ENCODE assay signal across 24 cellular contexts in the genomic region with DNA sequence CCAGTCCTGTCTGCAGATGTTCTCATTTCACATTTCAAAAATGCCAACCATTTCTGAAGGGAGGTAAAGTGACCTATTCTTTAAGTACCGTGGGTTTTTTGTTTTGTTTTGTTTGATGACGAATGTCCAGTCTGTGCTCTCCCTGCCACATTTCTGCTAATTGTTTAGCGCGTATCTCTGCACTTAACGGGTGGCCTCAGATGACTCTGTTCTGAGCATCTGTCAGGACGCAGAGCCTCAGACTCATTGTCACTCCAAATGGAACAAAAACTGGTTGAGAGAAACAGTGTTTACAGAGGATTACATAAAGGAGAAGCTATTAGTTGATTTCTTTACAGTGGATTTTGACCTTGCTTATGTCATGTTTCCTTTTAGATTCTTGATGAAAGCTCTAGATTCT. TPM values are rescaled to one million over a fixed set of nuclear protein-coding genes. Genes with fewer than 3 reads are reported as not detected.
DNase-seq lines count a peak whose midpoint lies in the region; ATAC-seq lines count a peak whose summit lies in the region.
"Had no signal": no experiment of that assay in that cellular context is flagged by ENCODE, and none has a peak within 500 bp of the region (broad histone marks: within the 10 kb centered on the region; RNA-seq: fewer than 3 reads in every experiment).

No MANE protein-coding gene starts in this region.

- H3K9me3 ChIP-seq in SJCRH30 (replicated peaks), result no peaks in the 10 kb centered on the region
- H3K9me3 ChIP-seq: adrenal gland, heart right ventricle had no signal

- peaks cover 7% of the 10 kb centered on the region; the same call in 1 of the 2 replicates for H3K4me1 ChIP-seq in SJCRH30
- H3K4me1 ChIP-seq: adrenal gland, heart right ventricle had no signal

- H3K9me3 Mint-ChIP-seq in activated naive CD8-positive, alpha-beta T cell (ENCODE audit: low read depth), result no peaks in the 10 kb centered on the region
- H3K9me3 Mint-ChIP-seq in activated naive CD8-positive, alpha-beta T cell treated with anti-CD3 and anti-CD28 coated beads for 36 hours, result no peaks in the 10 kb centered on the region
- H3K9me3 Mint-ChIP-seq in stimulated activated memory B cell treated with anti-CD40 and anti-IgM and Interleukin-4, amounts not matched to agents 10 μg/mL and 1 μg/mL and 100 μg/mL, for 72 hours, result no peaks in the 10 kb centered on the region
- H3K9me3 Mint-ChIP-seq in effector memory CD8-positive, alpha-beta T cell, result no peaks in the 10 kb centered on the region
- H3K9me3 Mint-ChIP-seq: activated CD4-positive, alpha-beta T cell treated with anti-CD3 and anti-CD28 coated beads, Interleukin-2, amount 10 ng/mL, durations not matched to agents 7 days and 5 days; activated T-helper 17 cell treated with anti-CD3 and anti-CD28 coated beads, Interleukin-2, amount 50 U/mL, for 72 hours; brain; CD4-positive, alpha-beta memory T cell; GM23338; HFFc6; type B pancreatic cell had no signal

- H3K27ac ChIP-seq in SJCRH30, result no peak overlapping the region
- H3K27ac ChIP-seq: adrenal gland, heart right ventricle had no signal

- peak overlapping the region; percentile 47 for H3K27ac Mint-ChIP-seq in activated naive CD8-positive, alpha-beta T cell
- H3K27ac Mint-ChIP-seq in activated naive CD8-positive, alpha-beta T cell treated with anti-CD3 and anti-CD28 coated beads for 36 hours, result no peak overlapping the region
- peak overlapping the region; percentile 15 for H3K27ac Mint-ChIP-seq in stimulated activated memory B cell treated with anti-CD40 and anti-IgM and Interleukin-4, amounts not matched to agents 10 μg/mL and 1 μg/mL and 100 μg/mL, for 72 hours
- H3K27ac Mint-ChIP-seq in effector memory CD8-positive, alpha-beta T cell, result no peak overlapping the region
- H3K27ac Mint-ChIP-seq: activated CD4-positive, alpha-beta T cell treated with anti-CD3 and anti-CD28 coated beads, Interleukin-2, amount 10 ng/mL, durations not matched to agents 7 days and 5 days; GM23338; HFFc6; type B pancreatic cell had no signal

- H3K27me3 ChIP-seq in SJCRH30, result no peaks in the 10 kb centered on the region
- H3K27me3 ChIP-seq: adrenal gland, heart right ventricle had no signal

- DNase-seq in DMS153 (lab: John Stamatoyannopoulos, UW), result peak; percentile 22
- DNase-seq in DMS153 treated with DMSO at 0.1 percent for 48 hours (lab: John Stamatoyannopoulos, UW; ENCODE audit: unreplicated experiment), result no peak
- DNase-seq in activated naive CD8-positive, alpha-beta T cell treated with anti-CD3 and anti-CD28 coated beads for 36 hours, result no peak
- peak; percentile 6 to 18 for DNase-seq in SJCRH30
- DNase-seq in effector memory CD8-positive, alpha-beta T cell, result no peak
- DNase-seq: 8988T; activated CD4-positive, alpha-beta T cell treated with anti-CD3 and anti-CD28 coated beads, Interleukin-2, amount 10 ng/mL, durations not matched to agents 7 days and 5 days; CD4-positive, alpha-beta memory T cell; heart right ventricle; HFFc6; left colon; mesenchymal stem cell; NCI-H1930; NCI-H510A treated with DMSO at 0.1 percent for 48 hours; T-helper 9 cell had no signal

- peaks cover 3% of the 10 kb centered on the region for H3K4me1 Mint-ChIP-seq in activated naive CD8-positive, alpha-beta T cell (ENCODE audit: low read depth)
- no peaks in the 10 kb centered on the region for H3K4me1 Mint-ChIP-seq in activated naive CD8-positive, alpha-beta T cell treated with anti-CD3 and anti-CD28 coated beads for 36 hours
- no peaks in the 10 kb centered on the region for H3K4me1 Mint-ChIP-seq in stimulated activated memory B cell treated with anti-CD40 and anti-IgM and Interleukin-4, amounts not matched to agents 10 μg/mL and 1 μg/mL and 100 μg/mL, for 72 hours
- H3K4me1 Mint-ChIP-seq in effector memory CD8-positive, alpha-beta T cell (ENCODE audit: low read depth in 2 of 2), result peaks cover 7 to 18% of the 10 kb centered on the region in 2 donors
- H3K4me1 Mint-ChIP-seq: activated T-helper 17 cell treated with anti-CD3 and anti-CD28 coated beads, Interleukin-2, amount 50 U/mL, for 72 hours; brain; GM23338 had no signal

- no peaks in the 10 kb centered on the region for H3K27me3 Mint-ChIP-seq in activated naive CD8-positive, alpha-beta T cell
- no peaks in the 10 kb centered on the region for H3K27me3 Mint-ChIP-seq in activated naive CD8-positive, alpha-beta T cell treated with anti-CD3 and anti-CD28 coated beads for 36 hours
- no peaks in the 10 kb centered on the region for H3K27me3 Mint-ChIP-seq in stimulated activated memory B cell treated with anti-CD40 and anti-IgM and Interleukin-4, amounts not matched to agents 10 μg/mL and 1 μg/mL and 100 μg/mL, for 72 hours
- H3K27me3 Mint-ChIP-seq in effector memory CD8-positive, alpha-beta T cell, result no peaks in the 10 kb centered on the region
- H3K27me3 Mint-ChIP-seq: activated CD4-positive, alpha-beta T cell treated with anti-CD3 and anti-CD28 coated beads, Interleukin-2, amount 10 ng/mL, durations not matched to agents 7 days and 5 days; activated T-helper 17 cell treated with anti-CD3 and anti-CD28 coated beads, Interleukin-2, amount 50 U/mL, for 72 hours; brain; CD4-positive, alpha-beta memory T cell; type B pancreatic cell had no signal

- H3K36me3 Mint-ChIP-seq in activated naive CD8-positive, alpha-beta T cell, result peaks cover 3% of the 10 kb centered on the region
- H3K36me3 Mint-ChIP-seq in activated naive CD8-positive, alpha-beta T cell treated with anti-CD3 and anti-CD28 coated beads for 36 hours, result peaks cover 6% of the 10 kb centered on the region
- H3K36me3 Mint-ChIP-seq in stimulated activated memory B cell treated with anti-CD40 and anti-IgM and Interleukin-4, amounts not matched to agents 10 μg/mL and 1 μg/mL and 100 μg/mL, for 72 hours, result peaks cover 31% of the 10 kb centered on the region
- H3K36me3 Mint-ChIP-seq in effector memory CD8-positive, alpha-beta T cell (ENCODE audit: insufficient read depth), result peaks cover 89% of the 10 kb centered on the region

- no peak for ATAC-seq in stimulated activated memory B cell treated with anti-CD40 and anti-IgM and Interleukin-4, amounts not matched to agents 10 μg/mL and 1 μg/mL and 100 μg/mL, for 72 hours
- ATAC-seq in effector memory CD8-positive, alpha-beta T cell (replicated peaks), result no peak
- no peak for ATAC-seq in HG03196 (IDR thresholded peaks at IDR 0.05; ENCODE audit: unreplicated experiment)
- ATAC-seq: activated T-helper 17 cell treated with anti-CD3 and anti-CD28 coated beads, Interleukin-2, amount 50 U/mL, for 72 hours; GM23338; K562; left colon had no signal

- H3K36me3 ChIP-seq in SJCRH30, result peaks cover 65% of the 10 kb centered on the region

- H3K4me3 Mint-ChIP-seq in activated naive CD8-positive, alpha-beta T cell, result no peak overlapping the region
- no peak overlapping the region for H3K4me3 Mint-ChIP-seq in activated naive CD8-positive, alpha-beta T cell treated with anti-CD3 and anti-CD28 coated beads for 36 hours
- H3K4me3 Mint-ChIP-seq in stimulated activated memory B cell treated with anti-CD40 and anti-IgM and Interleukin-4, amounts not matched to agents 10 μg/mL and 1 μg/mL and 100 μg/mL, for 72 hours, result no peak overlapping the region
- no peak overlapping the region for H3K4me3 Mint-ChIP-seq in effector memory CD8-positive, alpha-beta T cell
- H3K4me3 Mint-ChIP-seq: activated CD4-positive, alpha-beta T cell treated with anti-CD3 and anti-CD28 coated beads, Interleukin-2, amount 10 ng/mL, durations not matched to agents 7 days and 5 days; activated T-helper 17 cell treated with anti-CD3 and anti-CD28 coated beads, Interleukin-2, amount 50 U/mL, for 72 hours; brain; CD4-positive, alpha-beta memory T cell; GM23338; HFFc6; type B pancreatic cell had no signal

- no peak overlapping the region for H3K4me3 ChIP-seq in SJCRH30
- H3K4me3 ChIP-seq: adrenal gland, GM23338, heart right ventricle, K562 had no signal

RNA-seq across cellular contexts. Expression of a gene that starts 23.7 kb away (rescaled TPM):
- total RNA-seq in activated naive CD8-positive, alpha-beta T cell treated with anti-CD3 and anti-CD28 coated beads for 36 hours, result 10 to 100 TPM; 78.4 to 84.0 TPM
- total RNA-seq in SJCRH30 (2014; rRNA removed; shearing (Covaris generic)), result 70.6 and 84.6 TPM in 2 replicates

Comparison
In these comparisons a context has a peak if more than half of its experiments do, and no peak if none do; other contexts are left out.
1. DNase-seq: peak in DMS153 (single experiment) and SJCRH30 (2 of 2); none in DMS153 treated with DMSO at 0.1 percent for 48 hours (single experiment), activated naive CD8-positive, alpha-beta T cell treated with anti-CD3 and anti-CD28 coated beads for 36 hours (single experiment) and effector memory CD8-positive, alpha-beta T cell (0 of 3).
2. H3K27ac Mint-ChIP-seq: peak in activated naive CD8-positive, alpha-beta T cell (single experiment) and stimulated activated memory B cell treated with anti-CD40 and anti-IgM and Interleukin-4, amounts not matched to agents 10 μg/mL and 1 μg/mL and 100 μg/mL, for 72 hours (single experiment); none in activated naive CD8-positive, alpha-beta T cell treated with anti-CD3 and anti-CD28 coated beads for 36 hours (single experiment) and effector memory CD8-positive, alpha-beta T cell (0 of 2).